ENCODE assay signal across 8 cellular contexts in the genomic region with DNA sequence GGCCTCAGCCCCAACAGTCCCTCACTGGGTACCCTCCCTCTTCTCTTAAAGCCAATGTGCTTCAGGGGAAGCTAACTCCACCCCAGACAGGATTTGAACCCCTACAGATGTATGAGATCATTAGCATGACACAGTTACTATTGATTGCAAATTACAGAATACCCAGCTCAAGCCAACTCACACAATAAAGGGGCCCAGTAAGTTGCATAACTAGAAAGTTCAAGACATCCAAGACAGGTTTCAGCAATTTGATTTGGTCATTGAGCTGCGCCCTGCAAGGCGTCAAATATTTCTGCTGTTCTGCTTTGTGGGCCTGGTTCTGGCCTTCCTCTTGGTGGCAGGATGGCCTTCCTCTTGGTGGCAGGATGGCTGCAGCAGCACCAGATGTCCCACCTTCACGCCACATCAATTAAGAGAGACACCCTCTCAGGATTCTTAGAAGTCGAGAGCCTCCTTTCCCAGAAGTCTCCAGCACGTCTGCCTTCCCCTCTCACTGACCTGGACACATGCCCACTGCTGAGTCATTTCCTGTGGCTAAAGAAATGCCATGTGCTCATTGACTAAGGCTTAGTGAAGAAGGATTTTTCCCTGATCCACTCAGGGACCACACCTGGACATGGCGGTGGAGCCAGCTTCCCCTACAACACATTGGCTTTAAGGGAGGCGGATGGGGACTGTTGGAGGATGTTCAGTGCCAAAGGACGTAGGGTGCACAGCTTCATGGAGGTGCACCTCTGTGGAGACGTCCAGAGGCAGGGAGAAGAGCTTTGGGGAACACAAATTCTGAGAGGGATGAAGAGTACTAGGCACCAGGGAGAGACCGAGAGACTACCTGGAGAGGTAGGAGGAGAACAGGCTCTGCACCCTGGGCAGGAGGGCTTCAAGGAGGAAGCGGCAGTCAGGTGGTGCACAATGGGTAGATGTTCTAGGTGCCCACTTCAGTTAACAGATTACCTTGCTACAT. TPM values are rescaled to one million over a fixed set of nuclear protein-coding genes. Genes with fewer than 3 reads are reported as not detected.
DNase-seq lines count a peak whose midpoint lies in the region; ATAC-seq and TF ChIP-seq lines count a peak whose summit lies in the region.

No MANE protein-coding gene starts in this region.

- H3K4me3 Mint-ChIP-seq in activated naive CD8-positive, alpha-beta T cell treated with anti-CD3 and anti-CD28 coated beads for 36 hours = no peak overlapping the region
- H3K4me3 Mint-ChIP-seq in WTC11 = no peak overlapping the region

- DNase-seq in NCI-H510A treated with DMSO at 0.1 percent for 48 hours (lab: John Stamatoyannopoulos, UW) (peak; percentile 8), NCI-H510A (lab: John Stamatoyannopoulos, UW) (no peak), hepatocyte (ENCODE audit: low spot score) (peak; percentile 50), tibial nerve (ENCODE audit: low spot score in 2 of 2) (peak; percentile 51 to 83), WTC11 (ENCODE audit: low spot score) (no peak)
- no peak for DNase-seq in activated naive CD8-positive, alpha-beta T cell treated with anti-CD3 and anti-CD28 coated beads for 36 hours
- DNase-seq in stimulated activated CD4-positive, alpha-beta T cell treated with anti-CD3 and anti-CD28 coated beads, Interleukin-4, amount 100 ng/mL, for 4 hours = no peak

- H3K27ac Mint-ChIP-seq in activated naive CD8-positive, alpha-beta T cell treated with anti-CD3 and anti-CD28 coated beads for 36 hours = peak overlapping the region; percentile 44
- H3K27ac Mint-ChIP-seq in WTC11 = no peak overlapping the region

- peaks cover 14% of the 10 kb centered on the region for H3K36me3 Mint-ChIP-seq in activated naive CD8-positive, alpha-beta T cell treated with anti-CD3 and anti-CD28 coated beads for 36 hours
- peaks cover 64% of the 10 kb centered on the region for H3K36me3 Mint-ChIP-seq in WTC11

- H3K36me3 ChIP-seq in hepatocyte (replicated peaks; ENCODE audit: insufficient read depth, low read depth) (peaks cover 8% of the 10 kb centered on the region), tibial nerve (peaks cover 0 to 32% (median 0%) of the 10 kb centered on the region in 3 donors)

- CTCF ChIA-PET in WTC11 (lab: Charles Lee) = interaction anchor here (2.8 kb wide), 1 partner anchor 16 kb away, joined by 9 read pairs; no protein-coding TSS in a partner anchor

- H3K27ac ChIP-seq in hepatocyte = no peak overlapping the region
- peak overlapping the region in 3 of 4 donors; percentile 28 to 87 (median 84) for H3K27ac ChIP-seq in tibial nerve

- no peaks in the 10 kb centered on the region for H4K20me1 ChIP-seq in hepatocyte (ENCODE audit: insufficient read depth, poor library complexity, severe bottlenecking)

- H3K4me1 Mint-ChIP-seq in activated naive CD8-positive, alpha-beta T cell treated with anti-CD3 and anti-CD28 coated beads for 36 hours = peaks cover 11% of the 10 kb centered on the region
- H3K4me1 Mint-ChIP-seq in WTC11 = no peaks in the 10 kb centered on the region

- H3K9me3 ChIP-seq in hepatocyte (ENCODE audit: low read depth) (no peaks in the 10 kb centered on the region), tibial nerve (no peaks in the 10 kb centered on the region)

- ATAC-seq in HG03521 (IDR thresholded peaks at IDR 0.05; ENCODE audit: unreplicated experiment) (no peak), WTC11 (no peak)

- H3K4me1 ChIP-seq in hepatocyte (ENCODE audit: insufficient read depth) = peaks cover 30% of the 10 kb centered on the region
- H3K4me1 ChIP-seq in tibial nerve = peaks cover 0 to 64% (median 31%) of the 10 kb centered on the region in 4 donors

- no peaks in the 10 kb centered on the region for H3K9me3 Mint-ChIP-seq in activated naive CD8-positive, alpha-beta T cell treated with anti-CD3 and anti-CD28 coated beads for 36 hours
- H3K9me3 Mint-ChIP-seq in WTC11 = no peaks in the 10 kb centered on the region

- no peak for TF ChIP-seq POLR2A in tibial nerve (IDR thresholded peaks at IDR 0.05)

- TF ChIP-seq CTCF in hepatocyte (IDR thresholded peaks at IDR 0.05; ENCODE audit: poor library complexity) (no peak), tibial nerve (IDR thresholded peaks at IDR 0.05) (no peak), WTC11 (IDR thresholded peaks at IDR 0.05) (no peak)

- H3K79me2 ChIP-seq in hepatocyte = no peaks in the 10 kb centered on the region

- no peaks in the 10 kb centered on the region for H3K9me2 ChIP-seq in hepatocyte (replicated peaks; ENCODE audit: insufficient read depth)

- H3K4me3 ChIP-seq in hepatocyte (no peak overlapping the region), tibial nerve (no peak overlapping the region)

- TF ChIP-seq EP300 in tibial nerve (IDR thresholded peaks at IDR 0.05) = peak in 1 of 2 donors; percentile 79

- no peaks in the 10 kb centered on the region for H3K27me3 ChIP-seq in hepatocyte
- H3K27me3 ChIP-seq in tibial nerve = no peaks in the 10 kb centered on the region

- no peak overlapping the region for H2AFZ ChIP-seq in hepatocyte

- POLR2A ChIA-PET in WTC11 (lab: Charles Lee) = no interaction called here

- WGBS in hepatocyte (ENCODE audit: low lambda C conversion rate, missing lambda C conversion rate) = 88% methylated on average over 11 of the region's 11 CpGs
- WGBS in tibial nerve, 2 donors = 72 to 77% methylated on average over 11 of the region's 11 CpGs

- H3K27me3 Mint-ChIP-seq in activated naive CD8-positive, alpha-beta T cell treated with anti-CD3 and anti-CD28 coated beads for 36 hours = no peaks in the 10 kb centered on the region
- H3K27me3 Mint-ChIP-seq in WTC11 (ENCODE audit: low read depth) = no peaks in the 10 kb centered on the region

- no peak overlapping the region for H3K4me2 ChIP-seq in hepatocyte

TF ChIP-seq in WTC11, 78 proteins besides CTCF, POLR2A, EP300 and RAD21:
- TF ChIP-seq KAT7 (CRISPR knock-in tag; IDR thresholded peaks at IDR 0.05; ENCODE audit: borderline replicate concordance) = no peak
- TF ChIP-seq EMX1 (CRISPR knock-in tag; IDR thresholded peaks at IDR 0.05) = no peak
- TF ChIP-seq ZNF121 (CRISPR knock-in tag; IDR thresholded peaks at IDR 0.05) = no peak
- TF ChIP-seq ATF1 (CRISPR knock-in tag; IDR thresholded peaks at IDR 0.05) = no peak
- TF ChIP-seq ZNF317 (CRISPR knock-in tag; IDR thresholded peaks at IDR 0.05; ENCODE audit: borderline replicate concordance, low read depth) = no peak
- no peak for TF ChIP-seq ZNF232 (CRISPR knock-in tag; IDR thresholded peaks at IDR 0.05)
- TF ChIP-seq, protein P1, sequence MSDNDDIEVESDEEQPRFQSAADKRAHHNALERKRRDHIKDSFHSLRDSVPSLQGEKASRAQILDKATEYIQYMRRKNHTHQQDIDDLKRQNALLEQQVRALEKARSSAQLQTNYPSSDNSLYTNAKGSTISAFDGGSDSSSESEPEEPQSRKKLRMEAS (CRISPR knock-in tag; IDR thresholded peaks at IDR 0.05) = no peak
- TF ChIP-seq IRF2 (CRISPR knock-in tag; IDR thresholded peaks at IDR 0.05; ENCODE audit: borderline replicate concordance, low read depth) = no peak

RNA-seq across cellular contexts. Expression of a gene that starts 49.1 kb away (rescaled TPM):
- not detected for total RNA-seq in activated naive CD8-positive, alpha-beta T cell treated with anti-CD3 and anti-CD28 coated beads for 36 hours
- total RNA-seq in hepatocyte (0.48 and 0.97 TPM in 2 replicates), tibial nerve (10 to 100 TPM in 1 of 4 donors, 1 to 10 TPM in 2, under 1 TPM in 1; 0.39 to 12.9 (median 1.5) TPM), WTC11 (2021) (not detected in 3 replicates)
- polyA plus RNA-seq in hepatocyte = 0.99 and 1.8 TPM in 2 replicates

Comparison
In these comparisons a context has a peak if more than half of its experiments do, and no peak if none do; other contexts are left out.
1. DNase-seq: peak in NCI-H510A treated with DMSO at 0.1 percent for 48 hours (single experiment), hepatocyte (single experiment) and tibial nerve (2 of 2); none in NCI-H510A (single experiment), activated naive CD8-positive, alpha-beta T cell treated with anti-CD3 and anti-CD28 coated beads for 36 hours (single experiment), stimulated activated CD4-positive, alpha-beta T cell treated with anti-CD3 and anti-CD28 coated beads, Interleukin-4, amount 100 ng/mL, for 4 hours (0 of 2) and WTC11 (single experiment).